2 cellular contexts compared by ENCODE assay signal in the genomic region with DNA sequence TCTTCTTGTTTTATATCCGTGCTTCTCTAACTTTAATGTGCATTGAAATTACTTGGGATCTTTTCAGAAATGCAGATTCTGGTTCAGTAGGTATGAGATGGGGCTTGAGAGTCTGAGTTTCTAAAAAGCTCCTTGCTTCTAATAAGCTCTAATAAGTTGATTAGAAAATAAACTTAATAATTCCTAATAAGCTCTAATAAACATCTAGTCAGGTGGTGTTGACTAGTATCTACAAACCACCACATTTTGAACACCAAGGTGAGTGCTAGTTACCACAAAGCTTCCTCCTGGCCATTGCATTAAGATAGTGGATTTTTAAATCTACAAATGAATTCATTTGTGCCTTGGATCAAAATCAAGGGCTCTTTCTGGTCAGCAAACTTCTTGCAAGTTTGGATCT.
TF ChIP-seq lines count a peak whose summit lies in the region.

No MANE protein-coding gene starts in this region.

TF ChIP-seq in GM12878, 131 proteins besides CTCF, POLR2A, EP300 and RAD21:
- no peak for TF ChIP-seq ZNF217 (IDR thresholded peaks at IDR 0.05)
- TF ChIP-seq, protein P1, sequence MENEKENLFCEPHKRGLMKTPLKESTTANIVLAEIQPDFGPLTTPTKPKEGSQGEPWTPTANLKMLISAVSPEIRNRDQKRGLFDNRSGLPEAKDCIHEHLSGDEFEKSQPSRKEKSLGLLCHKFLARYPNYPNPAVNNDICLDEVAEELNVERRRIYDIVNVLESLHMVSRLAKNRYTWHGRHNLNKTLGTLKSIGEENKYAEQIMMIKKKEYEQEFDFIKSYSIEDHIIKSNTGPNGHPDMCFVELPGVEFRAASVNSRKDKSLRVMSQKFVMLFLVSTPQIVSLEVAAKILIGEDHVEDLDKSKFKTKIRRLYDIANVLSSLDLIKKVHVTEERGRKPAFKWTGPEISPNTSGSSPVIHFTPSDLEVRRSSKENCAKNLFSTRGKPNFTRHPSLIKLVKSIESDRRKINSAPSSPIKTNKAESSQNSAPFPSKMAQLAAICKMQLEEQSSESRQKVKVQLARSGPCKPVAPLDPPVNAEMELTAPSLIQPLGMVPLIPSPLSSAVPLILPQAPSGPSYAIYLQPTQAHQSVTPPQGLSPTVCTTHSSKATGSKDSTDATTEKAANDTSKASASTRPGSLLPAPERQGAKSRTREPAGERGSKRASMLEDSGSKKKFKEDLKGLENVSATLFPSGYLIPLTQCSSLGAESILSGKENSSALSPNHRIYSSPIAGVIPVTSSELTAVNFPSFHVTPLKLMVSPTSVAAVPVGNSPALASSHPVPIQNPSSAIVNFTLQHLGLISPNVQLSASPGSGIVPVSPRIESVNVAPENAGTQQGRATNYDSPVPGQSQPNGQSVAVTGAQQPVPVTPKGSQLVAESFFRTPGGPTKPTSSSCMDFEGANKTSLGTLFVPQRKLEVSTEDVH (IDR thresholded peaks at IDR 0.05; ENCODE audit: low read depth, partially characterized antibody), result no peak
- no peak for TF ChIP-seq SUPT20H (IDR thresholded peaks at IDR 0.05; ENCODE audit: borderline replicate concordance, control insufficient read depth, low read depth, low read length)
- TF ChIP-seq SIN3A (IDR thresholded peaks at IDR 0.05; ENCODE audit: low read depth, low read length), result no peak
- TF ChIP-seq, protein P2, sequence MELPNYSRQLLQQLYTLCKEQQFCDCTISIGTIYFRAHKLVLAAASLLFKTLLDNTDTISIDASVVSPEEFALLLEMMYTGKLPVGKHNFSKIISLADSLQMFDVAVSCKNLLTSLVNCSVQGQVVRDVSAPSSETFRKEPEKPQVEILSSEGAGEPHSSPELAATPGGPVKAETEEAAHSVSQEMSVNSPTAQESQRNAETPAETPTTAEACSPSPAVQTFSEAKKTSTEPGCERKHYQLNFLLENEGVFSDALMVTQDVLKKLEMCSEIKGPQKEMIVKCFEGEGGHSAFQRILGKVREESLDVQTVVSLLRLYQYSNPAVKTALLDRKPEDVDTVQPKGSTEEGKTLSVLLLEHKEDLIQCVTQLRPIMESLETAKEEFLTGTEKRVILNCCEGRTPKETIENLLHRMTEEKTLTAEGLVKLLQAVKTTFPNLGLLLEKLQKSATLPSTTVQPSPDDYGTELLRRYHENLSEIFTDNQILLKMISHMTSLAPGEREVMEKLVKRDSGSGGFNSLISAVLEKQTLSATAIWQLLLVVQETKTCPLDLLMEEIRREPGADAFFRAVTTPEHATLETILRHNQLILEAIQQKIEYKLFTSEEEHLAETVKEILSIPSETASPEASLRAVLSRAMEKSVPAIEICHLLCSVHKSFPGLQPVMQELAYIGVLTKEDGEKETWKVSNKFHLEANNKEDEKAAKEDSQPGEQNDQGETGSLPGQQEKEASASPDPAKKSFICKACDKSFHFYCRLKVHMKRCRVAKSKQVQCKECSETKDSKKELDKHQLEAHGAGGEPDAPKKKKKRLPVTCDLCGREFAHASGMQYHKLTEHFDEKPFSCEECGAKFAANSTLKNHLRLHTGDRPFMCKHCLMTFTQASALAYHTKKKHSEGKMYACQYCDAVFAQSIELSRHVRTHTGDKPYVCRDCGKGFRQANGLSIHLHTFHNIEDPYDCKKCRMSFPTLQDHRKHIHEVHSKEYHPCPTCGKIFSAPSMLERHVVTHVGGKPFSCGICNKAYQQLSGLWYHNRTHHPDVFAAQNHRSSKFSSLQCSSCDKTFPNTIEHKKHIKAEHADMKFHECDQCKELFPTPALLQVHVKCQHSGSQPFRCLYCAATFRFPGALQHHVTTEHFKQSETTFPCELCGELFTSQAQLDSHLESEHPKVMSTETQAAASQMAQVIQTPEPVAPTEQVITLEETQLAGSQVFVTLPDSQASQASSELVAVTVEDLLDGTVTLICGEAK (IDR thresholded peaks at IDR 0.05; ENCODE audit: borderline replicate concordance), result no peak
- no peak for TF ChIP-seq FOXK2 (IDR thresholded peaks at IDR 0.05)
- no peak for TF ChIP-seq TCF3 (IDR thresholded peaks at IDR 0.05; ENCODE audit: borderline replicate concordance, insufficient read depth, low read depth, low read length)
- TF ChIP-seq PML (IDR thresholded peaks at IDR 0.05; ENCODE audit: low read length), result no peak
- no peak for TF ChIP-seq MYC (IDR thresholded peaks at IDR 0.05; ENCODE audit: insufficient read depth, insufficient read length, insufficient replicate concordance, low read length, severe bottlenecking)
- TF ChIP-seq JUND (IDR thresholded peaks at IDR 0.05; ENCODE audit: low read depth, low read length), result no peak
- no peak for TF ChIP-seq RELA (IDR thresholded peaks at IDR 0.05; ENCODE audit: borderline replicate concordance, partially characterized antibody)
- TF ChIP-seq HDAC6 (IDR thresholded peaks at IDR 0.05; ENCODE audit: unreplicated experiment), result no peak

TF ChIP-seq in K562, 482 proteins besides CTCF, POLR2A, EP300 and RAD21:
- TF ChIP-seq CREB1 (IDR thresholded peaks at IDR 0.05) (no peak), CREB1 (CRISPR knock-in tag; IDR thresholded peaks at IDR 0.05) (0 out of 2 replicates have a peak, but pooled peaks have one; percentile 16), DACH1 (IDR thresholded peaks at IDR 0.05; ENCODE audit: partially characterized antibody) (peak; percentile 88), RBM25 (IDR thresholded peaks at IDR 0.05; ENCODE audit: low read depth, low read length, severe bottlenecking) (no peak), ZNF232 (CRISPR knock-in tag; IDR thresholded peaks at IDR 0.05) (0 out of 2 replicates have a peak, but pooled peaks have one; percentile 67), ZNF224 (CRISPR knock-in tag; IDR thresholded peaks at IDR 0.05) (0 out of 2 replicates have a peak, but pooled peaks have one; percentile 32), STAT5A (IDR thresholded peaks at IDR 0.05; ENCODE audit: borderline replicate concordance, low read length) (no peak)
- TF ChIP-seq, protein P3, sequence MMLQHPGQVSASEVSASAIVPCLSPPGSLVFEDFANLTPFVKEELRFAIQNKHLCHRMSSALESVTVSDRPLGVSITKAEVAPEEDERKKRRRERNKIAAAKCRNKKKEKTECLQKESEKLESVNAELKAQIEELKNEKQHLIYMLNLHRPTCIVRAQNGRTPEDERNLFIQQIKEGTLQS (IDR thresholded peaks at IDR 0.05), result no peak
- TF ChIP-seq, protein P3 (CRISPR knock-in tag; conservative IDR thresholded peaks at IDR 0.05), result peak; percentile 53; the same call in 1 of the 2 replicates
